In genomic region chr5:72681781-72682180, GRCh38 we compare ENCODE assay signal across 26 cellular contexts.
"Had no signal": no experiment of that assay in that cellular context is flagged by ENCODE, and none has a peak within 500 bp of the region (broad histone marks: within the 10 kb centered on the region; RNA-seq: fewer than 3 reads in every experiment).

No MANE protein-coding gene starts in this region.

- H2AFZ ChIP-seq: neural progenitor cell had no signal

- FAIRE-seq: islet of Langerhans, kidney had no signal

- H3K9me3 ChIP-seq: ovary, right lobe of liver, testis, thyroid gland, vagina had no signal

- H3K4me3 ChIP-seq: left lung, lower lobe of right lung, neural progenitor cell, ovary, right atrium auricular region, right lobe of liver, smooth muscle cell, stomach, testis, thyroid gland, transverse colon, upper lobe of left lung, vagina had no signal

- ATAC-seq: left colon; left lung; lower lobe of right lung; natural killer cell; stimulated activated naive B cell treated with anti-CD40 and anti-IgM and Interleukin-4, amounts not matched to agents 10 μg/mL and 1 μg/mL and 100 μg/mL, for 72 hours; stimulated activated naive CD8-positive, alpha-beta T cell treated with anti-CD3 and anti-CD28 coated beads, Interleukin-15, Interleukin-2, amounts not matched to agents 100 U/mL and 50 U/mL, for 24 hours had no signal

- H3K36me3 ChIP-seq: left lung, lower lobe of right lung, neural progenitor cell, ovary, right atrium auricular region, right lobe of liver, stomach, thyroid gland, transverse colon, upper lobe of left lung, vagina had no signal

- H3K9ac ChIP-seq: neural progenitor cell had no signal

- H3K27me3 ChIP-seq: neural progenitor cell, ovary, right atrium auricular region, right lobe of liver, testis, thyroid gland, transverse colon, upper lobe of left lung, vagina had no signal

- H3K4me1 ChIP-seq: left lung, lower lobe of right lung, neural progenitor cell, right atrium auricular region, right lobe of liver, stomach, testis, thyroid gland, transverse colon, upper lobe of left lung, vagina had no signal

- DNase-seq: hypothalamus; immature natural killer cell; kidney; left colon; left lung; lower lobe of right lung; mesendoderm; naive B cell; natural killer cell; nephron progenitor cell; ovary; right lobe of liver; stimulated activated CD4-positive, alpha-beta T cell treated with anti-CD3 and anti-CD28 coated beads, Interleukin-1b, Interleukin-23, amount 100 ng/mL, for 48 hours; stimulated activated CD4-positive, alpha-beta T cell treated with anti-CD3 and anti-CD28 coated beads, Interleukin-2, amount 100 ng/mL, for 48 hours; stimulated activated naive B cell treated with anti-CD40 and anti-IgM and Interleukin-4, amounts not matched to agents 10 μg/mL and 1 μg/mL and 100 μg/mL, for 72 hours; stimulated activated naive CD8-positive, alpha-beta T cell treated with anti-CD3 and anti-CD28 coated beads, Interleukin-15, Interleukin-2, amounts not matched to agents 100 U/mL and 50 U/mL, for 24 hours; stomach; testis; thyroid gland; transverse colon; upper lobe of left lung had no signal

- H3K4me2 ChIP-seq: neural progenitor cell, smooth muscle cell had no signal

- H3K27ac ChIP-seq: left lung, lower lobe of right lung, neural progenitor cell, ovary, right atrium auricular region, right lobe of liver, stomach, testis, thyroid gland, transverse colon, upper lobe of left lung, vagina had no signal
